In the genomic region with DNA sequence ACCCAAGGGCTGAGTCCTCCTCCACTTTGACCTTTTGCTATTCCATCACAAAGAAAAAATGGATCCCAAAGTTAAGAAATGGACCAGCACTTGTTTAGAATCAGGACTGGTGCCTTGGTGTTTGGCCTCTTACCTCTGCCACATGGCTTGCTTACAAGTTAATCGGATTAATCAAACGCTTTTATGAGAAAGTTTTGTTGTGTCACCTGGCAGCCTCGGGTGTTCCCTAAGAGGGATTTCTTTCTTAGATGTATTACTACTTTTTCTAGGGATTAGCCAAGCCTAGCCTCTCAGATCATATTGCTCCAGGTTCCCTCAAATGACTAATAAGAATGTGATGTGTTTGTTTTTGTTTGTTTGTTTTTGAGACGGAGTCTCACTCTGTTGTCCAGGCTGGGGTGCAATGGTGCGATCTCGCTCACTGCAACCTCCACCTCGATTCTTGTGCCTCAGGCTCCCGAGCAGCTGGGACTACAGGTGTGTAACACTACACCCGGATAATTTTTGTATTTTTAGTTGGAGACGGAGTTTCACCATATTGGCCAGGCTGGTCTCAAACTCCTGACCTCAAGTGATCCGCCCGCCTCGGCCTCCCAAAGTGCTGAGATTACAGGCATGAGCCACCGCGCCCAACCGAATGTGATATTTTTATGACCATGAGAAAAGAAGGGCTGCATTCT, we compare ENCODE assay signal across 1 cellular context.
TF ChIP-seq lines count a peak whose summit lies in the region.

No MANE protein-coding gene starts in this region.

TF ChIP-seq in K562, 482 proteins besides CTCF, POLR2A, EP300 and RAD21 (continued from another document):
- TF ChIP-seq ZKSCAN1 (IDR thresholded peaks at IDR 0.05; ENCODE audit: low read depth, low read length), result no peak
- no peak for TF ChIP-seq TEAD1 (CRISPR knock-in tag; IDR thresholded peaks at IDR 0.05)
- 0 out of 4 replicates have a peak, but pooled peaks of 1 of the 2 experiments have one; percentile 13 for TF ChIP-seq RCOR1 (IDR thresholded peaks at IDR 0.05; ENCODE audit: borderline replicate concordance in 1 of 2, low read depth in 2 of 2, low read length in 2 of 2)
- TF ChIP-seq, protein P1, sequence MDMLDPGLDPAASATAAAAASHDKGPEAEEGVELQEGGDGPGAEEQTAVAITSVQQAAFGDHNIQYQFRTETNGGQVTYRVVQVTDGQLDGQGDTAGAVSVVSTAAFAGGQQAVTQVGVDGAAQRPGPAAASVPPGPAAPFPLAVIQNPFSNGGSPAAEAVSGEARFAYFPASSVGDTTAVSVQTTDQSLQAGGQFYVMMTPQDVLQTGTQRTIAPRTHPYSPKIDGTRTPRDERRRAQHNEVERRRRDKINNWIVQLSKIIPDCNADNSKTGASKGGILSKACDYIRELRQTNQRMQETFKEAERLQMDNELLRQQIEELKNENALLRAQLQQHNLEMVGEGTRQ (CRISPR knock-in tag; IDR thresholded peaks at IDR 0.05), result no peak
- TF ChIP-seq, protein P2, sequence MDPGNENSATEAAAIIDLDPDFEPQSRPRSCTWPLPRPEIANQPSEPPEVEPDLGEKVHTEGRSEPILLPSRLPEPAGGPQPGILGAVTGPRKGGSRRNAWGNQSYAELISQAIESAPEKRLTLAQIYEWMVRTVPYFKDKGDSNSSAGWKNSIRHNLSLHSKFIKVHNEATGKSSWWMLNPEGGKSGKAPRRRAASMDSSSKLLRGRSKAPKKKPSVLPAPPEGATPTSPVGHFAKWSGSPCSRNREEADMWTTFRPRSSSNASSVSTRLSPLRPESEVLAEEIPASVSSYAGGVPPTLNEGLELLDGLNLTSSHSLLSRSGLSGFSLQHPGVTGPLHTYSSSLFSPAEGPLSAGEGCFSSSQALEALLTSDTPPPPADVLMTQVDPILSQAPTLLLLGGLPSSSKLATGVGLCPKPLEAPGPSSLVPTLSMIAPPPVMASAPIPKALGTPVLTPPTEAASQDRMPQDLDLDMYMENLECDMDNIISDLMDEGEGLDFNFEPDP (CRISPR knock-in tag; IDR thresholded peaks at IDR 0.05), result no peak
- no peak for TF ChIP-seq FOXM1 (IDR thresholded peaks at IDR 0.05; ENCODE audit: low read depth)
- no peak for TF ChIP-seq FOXM1 (CRISPR knock-in tag; IDR thresholded peaks at IDR 0.05; ENCODE audit: low read depth)
- no peak for TF ChIP-seq EHMT2 (IDR thresholded peaks at IDR 0.05)
- TF ChIP-seq CHD1 (IDR thresholded peaks at IDR 0.05; ENCODE audit: low read length), result peak; percentile 25
- no peak for TF ChIP-seq POLR2B (IDR thresholded peaks at IDR 0.05; ENCODE audit: low read depth, partially characterized antibody)
- TF ChIP-seq SIX5 (IDR thresholded peaks at IDR 0.05; ENCODE audit: borderline replicate concordance in 1 of 2, insufficient read depth in 1 of 2, low read depth in 1 of 2, low read length in 2 of 2), result no peak
- TF ChIP-seq ZNF121 (CRISPR knock-in tag; conservative IDR thresholded peaks at IDR 0.05), result peak; percentile 96
- TF ChIP-seq SMARCA5 (IDR thresholded peaks at IDR 0.05), result peak; percentile 55; the same call in 1 of the 2 replicates
- TF ChIP-seq TAF15 (IDR thresholded peaks at IDR 0.05; ENCODE audit: low read depth, low read length), result no peak
- TF ChIP-seq ADNP (tag; IDR thresholded peaks at IDR 0.05), result peak; percentile 73
- no peak for TF ChIP-seq RBM15 (IDR thresholded peaks at IDR 0.05; ENCODE audit: insufficient read depth, low read length)
- TF ChIP-seq TARDBP (IDR thresholded peaks at IDR 0.05), result no peak
- TF ChIP-seq, protein P3, sequence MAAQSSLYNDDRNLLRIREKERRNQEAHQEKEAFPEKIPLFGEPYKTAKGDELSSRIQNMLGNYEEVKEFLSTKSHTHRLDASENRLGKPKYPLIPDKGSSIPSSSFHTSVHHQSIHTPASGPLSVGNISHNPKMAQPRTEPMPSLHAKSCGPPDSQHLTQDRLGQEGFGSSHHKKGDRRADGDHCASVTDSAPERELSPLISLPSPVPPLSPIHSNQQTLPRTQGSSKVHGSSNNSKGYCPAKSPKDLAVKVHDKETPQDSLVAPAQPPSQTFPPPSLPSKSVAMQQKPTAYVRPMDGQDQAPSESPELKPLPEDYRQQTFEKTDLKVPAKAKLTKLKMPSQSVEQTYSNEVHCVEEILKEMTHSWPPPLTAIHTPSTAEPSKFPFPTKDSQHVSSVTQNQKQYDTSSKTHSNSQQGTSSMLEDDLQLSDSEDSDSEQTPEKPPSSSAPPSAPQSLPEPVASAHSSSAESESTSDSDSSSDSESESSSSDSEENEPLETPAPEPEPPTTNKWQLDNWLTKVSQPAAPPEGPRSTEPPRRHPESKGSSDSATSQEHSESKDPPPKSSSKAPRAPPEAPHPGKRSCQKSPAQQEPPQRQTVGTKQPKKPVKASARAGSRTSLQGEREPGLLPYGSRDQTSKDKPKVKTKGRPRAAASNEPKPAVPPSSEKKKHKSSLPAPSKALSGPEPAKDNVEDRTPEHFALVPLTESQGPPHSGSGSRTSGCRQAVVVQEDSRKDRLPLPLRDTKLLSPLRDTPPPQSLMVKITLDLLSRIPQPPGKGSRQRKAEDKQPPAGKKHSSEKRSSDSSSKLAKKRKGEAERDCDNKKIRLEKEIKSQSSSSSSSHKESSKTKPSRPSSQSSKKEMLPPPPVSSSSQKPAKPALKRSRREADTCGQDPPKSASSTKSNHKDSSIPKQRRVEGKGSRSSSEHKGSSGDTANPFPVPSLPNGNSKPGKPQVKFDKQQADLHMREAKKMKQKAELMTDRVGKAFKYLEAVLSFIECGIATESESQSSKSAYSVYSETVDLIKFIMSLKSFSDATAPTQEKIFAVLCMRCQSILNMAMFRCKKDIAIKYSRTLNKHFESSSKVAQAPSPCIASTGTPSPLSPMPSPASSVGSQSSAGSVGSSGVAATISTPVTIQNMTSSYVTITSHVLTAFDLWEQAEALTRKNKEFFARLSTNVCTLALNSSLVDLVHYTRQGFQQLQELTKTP (IDR thresholded peaks at IDR 0.05; ENCODE audit: low read depth in 1 of 2, partially characterized antibody in 2 of 2), result no peak
- TF ChIP-seq MEIS2 (IDR thresholded peaks at IDR 0.05; ENCODE audit: partially characterized antibody), result no peak
- TF ChIP-seq, protein P4, sequence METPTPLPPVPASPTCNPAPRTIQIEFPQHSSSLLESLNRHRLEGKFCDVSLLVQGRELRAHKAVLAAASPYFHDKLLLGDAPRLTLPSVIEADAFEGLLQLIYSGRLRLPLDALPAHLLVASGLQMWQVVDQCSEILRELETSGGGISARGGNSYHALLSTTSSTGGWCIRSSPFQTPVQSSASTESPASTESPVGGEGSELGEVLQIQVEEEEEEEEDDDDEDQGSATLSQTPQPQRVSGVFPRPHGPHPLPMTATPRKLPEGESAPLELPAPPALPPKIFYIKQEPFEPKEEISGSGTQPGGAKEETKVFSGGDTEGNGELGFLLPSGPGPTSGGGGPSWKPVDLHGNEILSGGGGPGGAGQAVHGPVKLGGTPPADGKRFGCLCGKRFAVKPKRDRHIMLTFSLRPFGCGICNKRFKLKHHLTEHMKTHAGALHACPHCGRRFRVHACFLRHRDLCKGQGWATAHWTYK (CRISPR knock-in tag; IDR thresholded peaks at IDR 0.05), result no peak
- no peak for TF ChIP-seq HCFC1 (IDR thresholded peaks at IDR 0.05; ENCODE audit: low read depth, low read length)
- TF ChIP-seq ARID2 (IDR thresholded peaks at IDR 0.05), result no peak
- no peak for TF ChIP-seq ZNF175 (CRISPR knock-in tag; IDR thresholded peaks at IDR 0.05; ENCODE audit: low read depth)
- TF ChIP-seq RNF2 (IDR thresholded peaks at IDR 0.05), result no peak
- TF ChIP-seq, protein P5, sequence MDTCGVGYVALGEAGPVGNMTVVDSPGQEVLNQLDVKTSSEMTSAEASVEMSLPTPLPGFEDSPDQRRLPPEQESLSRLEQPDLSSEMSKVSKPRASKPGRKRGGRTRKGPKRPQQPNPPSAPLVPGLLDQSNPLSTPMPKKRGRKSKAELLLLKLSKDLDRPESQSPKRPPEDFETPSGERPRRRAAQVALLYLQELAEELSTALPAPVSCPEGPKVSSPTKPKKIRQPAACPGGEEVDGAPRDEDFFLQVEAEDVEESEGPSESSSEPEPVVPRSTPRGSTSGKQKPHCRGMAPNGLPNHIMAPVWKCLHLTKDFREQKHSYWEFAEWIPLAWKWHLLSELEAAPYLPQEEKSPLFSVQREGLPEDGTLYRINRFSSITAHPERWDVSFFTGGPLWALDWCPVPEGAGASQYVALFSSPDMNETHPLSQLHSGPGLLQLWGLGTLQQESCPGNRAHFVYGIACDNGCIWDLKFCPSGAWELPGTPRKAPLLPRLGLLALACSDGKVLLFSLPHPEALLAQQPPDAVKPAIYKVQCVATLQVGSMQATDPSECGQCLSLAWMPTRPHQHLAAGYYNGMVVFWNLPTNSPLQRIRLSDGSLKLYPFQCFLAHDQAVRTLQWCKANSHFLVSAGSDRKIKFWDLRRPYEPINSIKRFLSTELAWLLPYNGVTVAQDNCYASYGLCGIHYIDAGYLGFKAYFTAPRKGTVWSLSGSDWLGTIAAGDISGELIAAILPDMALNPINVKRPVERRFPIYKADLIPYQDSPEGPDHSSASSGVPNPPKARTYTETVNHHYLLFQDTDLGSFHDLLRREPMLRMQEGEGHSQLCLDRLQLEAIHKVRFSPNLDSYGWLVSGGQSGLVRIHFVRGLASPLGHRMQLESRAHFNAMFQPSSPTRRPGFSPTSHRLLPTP (IDR thresholded peaks at IDR 0.05; ENCODE audit: borderline replicate concordance, extremely low read depth, insufficient read length), result peak; percentile 30
